ENCODE assay signal across 29 cellular contexts in genomic region chr5:142482207-142482606, GRCh38.
"Had no signal": no experiment of that assay in that cellular context is flagged by ENCODE, and none has a peak within 500 bp of the region (broad histone marks: within the 10 kb centered on the region; RNA-seq: fewer than 3 reads in every experiment).

No MANE protein-coding gene starts in this region.

- H3K36me3 ChIP-seq: adrenal gland, ascending aorta, breast epithelium, cardiac muscle cell, colonic mucosa, esophagus squamous epithelium, gastroesophageal sphincter had no signal

- DNase-seq: activated CD4-positive, alpha-beta memory T cell treated with anti-CD3 and anti-CD28 coated beads for 36 hours; activated CD4-positive, alpha-beta T cell treated with anti-CD3 and anti-CD28 coated beads for 36 hours; activated CD4-positive, alpha-beta T cell treated with anti-CD3 and anti-CD28 coated beads, Interleukin-2, amount 10 ng/mL, durations not matched to agents 24 days and 14 days; activated CD4-positive, CD25-positive, alpha-beta regulatory T cell; activated CD4-positive, CD25-positive, alpha-beta regulatory T cell treated with anti-CD3 and anti-CD28 coated beads, Interleukin-2, amount 50 U/mL, for 72 hours; activated CD8-positive, alpha-beta memory T cell treated with anti-CD3 and anti-CD28 coated beads, Interleukin-2, amount 10 ng/mL, durations not matched to agents 7 days and 5 days; activated CD8-positive, alpha-beta memory T cell treated with anti-CD3 and anti-CD28 coated beads, Interleukin-2, amount 50 U/mL, for 4 hours; activated CD8-positive, alpha-beta T cell treated with anti-CD3 and anti-CD28 coated beads, Interleukin-2, amount 10 ng/mL, durations not matched to agents 7 days and 5 days; activated effector memory CD4-positive, alpha-beta T cell treated with anti-CD3 and anti-CD28 coated beads, Interleukin-2, amount 50 U/mL, for 16 hours; activated naive CD4-positive, alpha-beta T cell treated with anti-CD3 and anti-CD28 coated beads for 36 hours; activated naive CD8-positive, alpha-beta T cell treated with anti-CD3 and anti-CD28 coated beads for 36 hours; activated naive CD8-positive, alpha-beta T cell treated with anti-CD3 and anti-CD28 coated beads, Interleukin-2, amount 50 U/mL, for 24 hours; activated T-cell treated with anti-CD3 and anti-CD28 coated beads, Interleukin-2, amount 50 U/mL, for 1 hour; activated T-cell treated with anti-CD3 and anti-CD28 coated beads, Interleukin-2, amount 50 U/mL, for 48 hours; adrenal gland; central memory CD4-positive, alpha-beta T cell; cerebellar nuclear complex; colonic mucosa; effector CD8-positive, alpha-beta T cell; esophagus squamous epithelium; foreskin melanocyte; T-helper 2 cell had no signal

- ATAC-seq: activated CD8-positive, alpha-beta memory T cell treated with anti-CD3 and anti-CD28 coated beads, Interleukin-2, amount 10 ng/mL, durations not matched to agents 7 days and 5 days; activated CD8-positive, alpha-beta T cell treated with anti-CD3 and anti-CD28 coated beads, Interleukin-2, amount 10 ng/mL, durations not matched to agents 7 days and 5 days; activated naive CD8-positive, alpha-beta T cell treated with anti-CD3 and anti-CD28 coated beads, Interleukin-2, amount 50 U/mL, for 24 hours; gastroesophageal sphincter had no signal

- FAIRE-seq: endometrium, endothelial cell of umbilical vein had no signal

- H3K4me3 ChIP-seq: adrenal gland, ascending aorta, breast epithelium, cardiac muscle cell, colonic mucosa, esophagus squamous epithelium, gastroesophageal sphincter had no signal

- H3K27ac ChIP-seq: adrenal gland, ascending aorta, breast epithelium, cardiac muscle cell, colonic mucosa, epithelial cell of prostate, esophagus squamous epithelium, gastroesophageal sphincter had no signal

- H3K4me1 ChIP-seq: adrenal gland, breast epithelium, colonic mucosa, esophagus squamous epithelium had no signal

- H3K27me3 ChIP-seq: adrenal gland, ascending aorta, breast epithelium, cardiac muscle cell, colonic mucosa, gastroesophageal sphincter had no signal

- H3K9me3 ChIP-seq: adrenal gland, colonic mucosa had no signal
